In genomic region chr1:12246584-12246983, GRCh38 we compare ENCODE assay signal across 1 cellular context.
TF ChIP-seq lines count a peak whose summit lies in the region.

No MANE protein-coding gene starts in this region.

TF ChIP-seq in WTC11, 78 proteins besides CTCF, POLR2A, EP300 and RAD21 (continued from another document):
- TF ChIP-seq JAZF1 (CRISPR knock-in tag; IDR thresholded peaks at IDR 0.05): no peak
- TF ChIP-seq JUN (CRISPR knock-in tag; IDR thresholded peaks at IDR 0.05): no peak
